ENCODE assay signal across 1 cellular context in genomic region chr6:117616971-117617765, GRCh38.
TF ChIP-seq lines count a peak whose summit lies in the region.

No MANE protein-coding gene starts in this region.

TF ChIP-seq in endothelial cell of umbilical vein, 7 proteins besides CTCF, POLR2A, EP300 and RAD21 (continued from another document):
- no peak for TF ChIP-seq FOS (IDR thresholded peaks at IDR 0.05; ENCODE audit: borderline replicate concordance, insufficient read depth, low read length)
- no peak for TF ChIP-seq GATA2 (IDR thresholded peaks at IDR 0.05; ENCODE audit: insufficient read depth, insufficient read length, low read depth, low read length)
